ENCODE assay signal across 9 cellular contexts in the genomic region with DNA sequence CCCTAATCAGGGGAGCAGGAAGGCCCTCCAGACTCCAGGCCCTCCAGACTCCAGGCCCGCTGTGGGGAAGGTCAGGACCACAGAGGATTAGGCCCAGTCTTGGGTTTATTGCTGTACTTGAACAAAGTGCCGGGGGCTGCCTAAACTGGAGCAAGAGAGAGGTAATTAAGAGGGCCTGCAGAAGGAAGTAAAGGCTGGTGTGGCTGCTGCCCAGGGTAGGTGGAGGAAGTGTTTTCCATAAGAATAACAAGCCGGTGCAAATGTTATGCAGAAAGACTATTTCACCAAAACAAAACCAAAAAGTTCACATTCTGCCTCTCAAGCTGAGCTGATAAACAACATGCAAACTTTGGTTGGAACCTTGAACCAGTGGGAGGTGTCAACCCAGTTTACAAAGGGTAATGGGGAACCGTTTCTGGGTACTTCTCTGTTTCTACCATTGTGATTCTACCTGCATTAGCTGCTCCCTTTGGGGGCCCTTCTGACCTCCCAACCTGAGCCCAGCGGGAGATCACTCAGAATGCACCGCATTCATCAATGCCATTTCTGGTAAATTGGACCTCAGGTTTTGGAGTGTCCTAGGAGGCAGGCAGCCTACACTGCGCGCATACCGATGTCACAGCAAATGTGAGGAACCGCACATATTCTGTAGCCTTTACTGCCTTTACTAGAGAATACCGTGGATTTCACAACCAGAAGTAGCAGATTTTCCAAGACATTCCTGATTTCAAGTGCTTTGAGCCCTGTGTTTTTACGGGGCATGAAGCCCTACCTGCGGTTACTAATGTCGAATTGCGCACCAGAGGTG. TPM values are rescaled to one million over a fixed set of nuclear protein-coding genes. Genes with fewer than 3 reads are reported as not detected.
DNase-seq lines count a peak whose midpoint lies in the region; ATAC-seq, FAIRE-seq and TF ChIP-seq lines count a peak whose summit lies in the region.
"Had no signal": no experiment of that assay in that cellular context is flagged by ENCODE, and none has a peak within 500 bp of the region (broad histone marks: within the 10 kb centered on the region; RNA-seq: fewer than 3 reads in every experiment).

No MANE protein-coding gene starts in this region.

- peak overlapping the region; percentile 4 for H3K4me2 ChIP-seq in GM12878 (ENCODE audit: control insufficient read depth, insufficient read depth)

- H3K4me3 ChIP-seq in heart left ventricle (peak overlapping the region in 11 of 12 donors; percentile 27 to 65 (median 51)), GM12878 (no peak overlapping the region), mesodermal cell (ENCODE audit: extremely low read depth, insufficient read depth, low read length, poor library complexity, severe bottlenecking) (peak overlapping the region; percentile 21), upper lobe of left lung (peak overlapping the region in 3 of 4 donors; percentile 39 to 53 (median 52))

- POLR2A ChIA-PET in GM12878 (lab: Charles Lee): no interaction called here

- no peaks in the 10 kb centered on the region for H3K36me3 ChIP-seq in heart left ventricle
- no peaks in the 10 kb centered on the region for H3K36me3 ChIP-seq in GM12878 (ENCODE audit: control insufficient read depth in 2 of 2, insufficient read depth in 2 of 2, low read length in 1 of 2)
- no peaks in the 10 kb centered on the region for H3K36me3 ChIP-seq in mesodermal cell (ENCODE audit: control insufficient read depth, insufficient read depth, low read length)
- no peaks in the 10 kb centered on the region for H3K36me3 ChIP-seq in upper lobe of left lung

- no peak for DNase-seq in heart left ventricle
- DNase-seq in Right ventricle myocardium superior: no peak
- DNase-seq in GM12878 (ENCODE audit: low read depth, low spot score): no peak
- no peak for DNase-seq in upper lobe of left lung
- no peak for DNase-seq in activated CD8-positive, alpha-beta memory T cell treated with anti-CD3 and anti-CD28 coated beads, Interleukin-2, amount 50 U/mL, for 4 hours
- no peak for DNase-seq in NK-92 treated with Interleukin-12 subunit alpha and Interleukin-12 subunit beta, amount 100 ng/mL, for 24 hours (lab: John Stamatoyannopoulos, UW)
- DNase-seq: small intestine had no signal

- no peak for FAIRE-seq in GM12878 (lab: Jason Lieb, UNC)
- FAIRE-seq: small intestine had no signal

- WGBS in heart left ventricle, 4 donors: 56 to 83% (median 70%) methylated on average over 11 to 15 of the region's 15 CpGs
- WGBS in GM12878 (ENCODE audit: insufficient coverage, insufficient replicate concordance, low lambda C conversion rate, missing lambda C conversion rate): 74% methylated on average over 15 of the region's 15 CpGs
- 9 to 26% methylated on average over 6 to 7 of the region's 15 CpGs for WGBS in mesodermal cell (ENCODE audit: insufficient coverage in 2 of 2), 2 experiments
- WGBS in upper lobe of left lung, 2 donors: 44 to 74% methylated on average over 5 to 15 of the region's 15 CpGs

- intact Hi-C loops in heart left ventricle (cut with DNase I): loop anchor here (5.0 to 10.0 kb wide), 10 partner anchors 50 to 425 kb away; a partner anchor contains a TSS
- intact Hi-C loops in Right ventricle myocardium superior (cut with DNase I): loop anchor here (10.0 kb wide), 3 partner anchors 143 to 423 kb away; no protein-coding TSS in a partner anchor
- intact Hi-C loops in GM12878 (cut with micrococcal nuclease; ENCODE audit: unreplicated experiment): no loop called here

- H4K20me1 ChIP-seq in GM12878 (ENCODE audit: control insufficient read depth, insufficient read depth): no peaks in the 10 kb centered on the region

- BruUV-seq in GM12878 (replicated peaks; lab: Mats Ljungman, UMichigan): no TSS peak

- TF ChIP-seq EP300 in GM12878 (IDR thresholded peaks at IDR 0.05; ENCODE audit: borderline replicate concordance in 1 of 2, control insufficient read depth in 1 of 2, low read depth in 2 of 2, low read length in 2 of 2) (no peak), upper lobe of left lung (IDR thresholded peaks at IDR 0.05) (no peak)

- H3K79me2 ChIP-seq in GM12878 (ENCODE audit: control insufficient read depth, insufficient read depth, low read length): no peaks in the 10 kb centered on the region

- peak overlapping the region in 11 of 12 donors; percentile 39 to 84 (median 78) for H3K27ac ChIP-seq in heart left ventricle
- H3K27ac ChIP-seq in GM12878 (ENCODE audit: control insufficient read depth, insufficient read depth): no peak overlapping the region
- H3K27ac ChIP-seq in mesodermal cell (ENCODE audit: low read depth, low read length, severe bottlenecking): no peak overlapping the region
- peak overlapping the region in 3 of 4 donors; percentile 73 to 81 (median 73) for H3K27ac ChIP-seq in upper lobe of left lung

- H3K9me3 ChIP-seq in heart left ventricle (no peaks in the 10 kb centered on the region), GM12878 (replicated peaks; ENCODE audit: control insufficient read depth, insufficient read depth, low read length) (no peaks in the 10 kb centered on the region; the same call in 2 of the 3 replicates), mesodermal cell (ENCODE audit: control insufficient read depth, low read length) (no peaks in the 10 kb centered on the region), upper lobe of left lung (no peaks in the 10 kb centered on the region)

- ATAC-seq in heart left ventricle: no peak
- no peak for ATAC-seq in Right ventricle myocardium superior (ENCODE audit: poor library complexity)
- ATAC-seq in GM12878: no peak
- no peak for ATAC-seq in upper lobe of left lung (ENCODE audit: low FRiP score in 2 of 2)
- ATAC-seq in GM18505 (IDR thresholded peaks at IDR 0.05; ENCODE audit: unreplicated experiment): no peak

- RAD21 ChIA-PET in GM12878 (lab: Charles Lee; ENCODE audit: unreplicated experiment): no interaction called here

- in situ Hi-C loops in GM12878 (cut with MboI): no loop called here

- H3K4me1 ChIP-seq in heart left ventricle: peaks cover 0 to 45% (median 8%) of the 10 kb centered on the region in 12 donors
- peaks cover 4% of the 10 kb centered on the region for H3K4me1 ChIP-seq in GM12878 (ENCODE audit: control insufficient read depth, insufficient read depth, low read length)
- H3K4me1 ChIP-seq in mesodermal cell (ENCODE audit: control insufficient read depth, insufficient read depth, low read length, poor library complexity, severe bottlenecking): peaks cover 6% of the 10 kb centered on the region
- peaks cover 18 to 58% (median 28%) of the 10 kb centered on the region in 4 donors for H3K4me1 ChIP-seq in upper lobe of left lung

- no peak for TF ChIP-seq RAD21 in GM12878 (IDR thresholded peaks at IDR 0.05; ENCODE audit: insufficient read depth, low read depth, low read length)

- CTCF ChIA-PET in GM12878 (lab: Yijun Ruan, JAX): no interaction called here

- SMC1A ChIA-PET in GM12878 (lab: Charles Lee; ENCODE audit: uncharacterized antibody, unreplicated experiment): no interaction called here

- H3K27me3 ChIP-seq in heart left ventricle (peaks cover 0 to 81% (median 0%) of the 10 kb centered on the region in 9 donors), GM12878 (replicated peaks in 1 of 2; ENCODE audit: control insufficient read depth in 2 of 2, insufficient read depth in 2 of 2, low read length in 1 of 2) (no peaks in the 10 kb centered on the region), upper lobe of left lung (peaks cover 0 to 36% (median 0%) of the 10 kb centered on the region in 4 donors)

- no peak overlapping the region for H3K9ac ChIP-seq in GM12878 (ENCODE audit: control insufficient read depth, insufficient read depth, low read length)

- peak overlapping the region; percentile 34; the same call in 1 of the 2 replicates for H2AFZ ChIP-seq in GM12878 (ENCODE audit: control insufficient read depth, low read depth, low read length)

- TF ChIP-seq POLR2A in heart left ventricle (IDR thresholded peaks at IDR 0.05) (no peak), GM12878 (IDR thresholded peaks at IDR 0.05; ENCODE audit: low read depth, low read length) (no peak), upper lobe of left lung (IDR thresholded peaks at IDR 0.05) (no peak), GM18505 (IDR thresholded peaks at IDR 0.05; ENCODE audit: borderline replicate concordance, extremely low read depth, insufficient read depth, insufficient read length) (no peak)

- TF ChIP-seq CTCF in heart left ventricle (IDR thresholded peaks at IDR 0.05) (no peak), GM12878 (IDR thresholded peaks at IDR 0.05 in 2 of 3, conservative IDR thresholded peaks at IDR 0.05 in 1 of 3; ENCODE audit: control insufficient read depth in 2 of 3, extremely low read depth in 1 of 3, insufficient read depth in 1 of 3, low read depth in 3 of 3, low read length in 3 of 3) (no peak), upper lobe of left lung (IDR thresholded peaks at IDR 0.05) (no peak)

TF ChIP-seq in GM12878, 131 proteins besides CTCF, POLR2A, EP300 and RAD21 (continues in another document):
- TF ChIP-seq MYB (IDR thresholded peaks at IDR 0.05; ENCODE audit: borderline replicate concordance, low read depth, low read length) (no peak), ETV6 (conservative IDR thresholded peaks at IDR 0.05 in 1 of 2, IDR thresholded peaks at IDR 0.05 in 1 of 2; ENCODE audit: borderline replicate concordance in 1 of 2, low read depth in 1 of 2) (no peak), JUND (IDR thresholded peaks at IDR 0.05; ENCODE audit: low read depth, low read length) (no peak)

RNA-seq across cellular contexts. Expression of a gene that starts 59.7 kb away (rescaled TPM):
- total RNA-seq in heart left ventricle (10 to 100 TPM; 11.3 to 40.1 (median 19.5) TPM), Right ventricle myocardium superior (14.0 TPM), GM12878 (2014; rRNA removed) (9.9 and 12.8 TPM in 2 replicates), GM12878 (2014; rRNA removed; fragmentation: Illumina TruSeq; extraction: Trizol) (7.0 and 7.3 TPM in 2 replicates), GM12878 (2021) (16.4 and 17.5 TPM in 2 replicates), upper lobe of left lung (10 to 100 TPM; 17.5 to 40.8 (median 25.6) TPM)
- polyA plus RNA-seq in heart left ventricle (10 to 100 TPM in 1 of 2 donors, 1 to 10 TPM in 1; 6.7 to 15.5 TPM), GM12878 (2011; rRNA removed) (7.5 and 8.0 TPM in 2 replicates), GM12878 (2014; fragmentation: Illumina TruSeq; extraction: Trizol) (14.6 and 14.8 TPM in 2 replicates), GM12878 (2014; fragmentation: Nextera tagmentation; extraction: Ambion mirVana) (1 to 10 TPM; 5.1 to 8.0 TPM), GM12878 (2014; rRNA removed) (9.6 and 10.0 TPM in 2 replicates), GM12878 (2016; fragmentation: Nextera tagmentation; extraction: Ambion mirVana) (10 to 100 TPM; 10.1 to 10.9 TPM)
- total RNA-seq in GM12878 (2013; cell fraction: nucleolus; rRNA removed): 8.7 and 10.9 TPM in 2 replicates
- polyA plus RNA-seq in GM12878 (2011; ENCODE audit: low read depth): 9.8 TPM
- 6.9 and 11.2 TPM in 2 replicates for polyA plus RNA-seq in GM12878 (2011; cell fraction: cytosol; rRNA removed)
- 22.9 and 32.6 TPM in 2 replicates for polyA plus RNA-seq in GM12878 (2011; cell fraction: nucleus; rRNA removed)
- polyA plus RNA-seq in GM12878 (2012): 12.0 and 13.5 TPM in 2 replicates
- polyA minus RNA-seq in GM12878 (2011; rRNA and poly(A)+ RNA removed): 8.6 and 10.0 TPM in 2 replicates
- 8.4 and 9.4 TPM in 2 replicates for polyA minus RNA-seq in GM12878 (2011; cell fraction: cytosol; rRNA and poly(A)+ RNA removed)
- 7.9 and 12.2 TPM in 2 replicates for polyA minus RNA-seq in GM12878 (2011; cell fraction: nucleus; rRNA and poly(A)+ RNA removed)
- 21.2 TPM for polyA plus RNA-seq in mesodermal cell (2013, experiment 1 of 2)
- polyA plus RNA-seq in mesodermal cell (2013, experiment 2 of 2): 19.5 TPM

Comparison
In these comparisons a context has a peak if more than half of its experiments do, and no peak if none do; other contexts are left out.
1. H3K27ac ChIP-seq: peak in heart left ventricle (11 of 12) and upper lobe of left lung (3 of 4); none in GM12878 (single experiment) and mesodermal cell (single experiment).